In genomic region chr2:71646028-71646427, GRCh38 we compare ENCODE assay signal across 14 cellular contexts.
DNase-seq lines count a peak whose midpoint lies in the region; ATAC-seq, FAIRE-seq and TF ChIP-seq lines count a peak whose summit lies in the region.
"Had no signal": no experiment of that assay in that cellular context is flagged by ENCODE, and none has a peak within 500 bp of the region (broad histone marks: within the 10 kb centered on the region; RNA-seq: fewer than 3 reads in every experiment).

No MANE protein-coding gene starts in this region.

- DNase-seq in H54 (ENCODE audit: insufficient read length, low spot score) (peak; percentile 28), brain microvascular endothelial cell (peak; percentile 5), left cardiac atrium (peak; percentile 64), NAMALWA (ENCODE audit: low spot score) (no peak)
- DNase-seq: Calu3; naive thymus-derived CD4-positive, alpha-beta T cell; NCI-H2081; SIG-M5; stomach had no signal

- no peak for TF ChIP-seq CTCF in brain microvascular endothelial cell (IDR thresholded peaks at IDR 0.05; ENCODE audit: low read depth, low read length, missing control alignments)

- H3K9me3 ChIP-seq in skeletal muscle satellite cell (replicated peaks; ENCODE audit: low read length), result no peaks in the 10 kb centered on the region

- TF ChIP-seq POLR2A in H54 (IDR thresholded peaks at IDR 0.05; ENCODE audit: low read depth, low read length), result no peak

- ATAC-seq in left cardiac atrium (peak; percentile 94 to 96), GM19452 (IDR thresholded peaks at IDR 0.05; ENCODE audit: unreplicated experiment) (no peak), GM21360 (IDR thresholded peaks at IDR 0.05; ENCODE audit: unreplicated experiment) (no peak), GM18907 (IDR thresholded peaks at IDR 0.05; ENCODE audit: unreplicated experiment) (no peak)
- ATAC-seq: naive thymus-derived CD4-positive, alpha-beta T cell had no signal

- no peak overlapping the region for H3K27ac ChIP-seq in brain microvascular endothelial cell
- H3K27ac ChIP-seq: stomach had no signal

- H3K4me1 ChIP-seq in skeletal muscle satellite cell (ENCODE audit: control insufficient read depth, insufficient read depth, low read length), result peaks cover 20% of the 10 kb centered on the region

- H3K27me3 ChIP-seq in brain microvascular endothelial cell (replicated peaks) (no peaks in the 10 kb centered on the region), skeletal muscle satellite cell (ENCODE audit: control insufficient read depth, insufficient read depth, low read length) (no peaks in the 10 kb centered on the region)
- H3K27me3 ChIP-seq: dorsolateral prefrontal cortex had no signal

- in situ Hi-C loops in brain microvascular endothelial cell (cut with HindIII; ENCODE audit: low pct_ligation_motif_present, low sequenced_read_pairs), result no loop called here

- peak overlapping the region; percentile 38 for H3K9ac ChIP-seq in skeletal muscle satellite cell (ENCODE audit: low read depth, low read length)

- intact Hi-C loops in left cardiac atrium (cut with DNase I), result no loop called here

- no peak overlapping the region for H3K4me3 ChIP-seq in brain microvascular endothelial cell (ENCODE audit: low read depth, low read length)
- H3K4me3 ChIP-seq in skeletal muscle satellite cell (ENCODE audit: low read length), result no peak overlapping the region
- H3K4me3 ChIP-seq: dorsolateral prefrontal cortex, stomach had no signal

- H3K36me3 ChIP-seq in brain microvascular endothelial cell (replicated peaks), result no peaks in the 10 kb centered on the region
- H3K36me3 ChIP-seq in skeletal muscle satellite cell (ENCODE audit: insufficient read depth, low read length), result no peaks in the 10 kb centered on the region
- H3K36me3 ChIP-seq: stomach had no signal

- peak; percentile 83 for FAIRE-seq in H54 (lab: Jason Lieb, UNC)

- H3K4me2 ChIP-seq in skeletal muscle satellite cell (ENCODE audit: low read length), result peak overlapping the region; percentile 20

Comparison
In these comparisons a context has a peak if more than half of its experiments do, and no peak if none do; other contexts are left out.
1. ATAC-seq: peak in left cardiac atrium (2 of 2); none in GM19452 (single experiment), GM21360 (single experiment) and GM18907 (single experiment).